23 cellular contexts compared by ENCODE assay signal in genomic region chr9:116133163-116133562, GRCh38. TPM values are rescaled to one million over a fixed set of nuclear protein-coding genes. Genes with fewer than 3 reads are reported as not detected.
A peak's percentile ranks its signal among the peaks of the same experiment; 100 is the strongest.
DNase-seq lines count a peak whose midpoint lies in the region; ATAC-seq, FAIRE-seq and TF ChIP-seq lines count a peak whose summit lies in the region.
"Had no signal": no experiment of that assay in that cellular context is flagged by ENCODE, and none has a peak within 500 bp of the region (broad histone marks: within the 10 kb centered on the region; RNA-seq: fewer than 3 reads in every experiment).

No MANE protein-coding gene starts in this region.

- H3K27ac Mint-ChIP-seq in CD14-positive monocyte, result peak overlapping the region in 1 of 7 donors; percentile 54
- H3K27ac Mint-ChIP-seq: CD8-positive, alpha-beta T cell had no signal

- no peaks in the 10 kb centered on the region for H4K20me1 ChIP-seq in GM12878 (ENCODE audit: control insufficient read depth, insufficient read depth)

- H3K4me3 ChIP-seq in GM12878, result no peak overlapping the region
- H3K4me3 ChIP-seq: A549, K562 had no signal

- no peaks in the 10 kb centered on the region for H3K36me3 ChIP-seq in GM12878 (ENCODE audit: control insufficient read depth in 2 of 2, insufficient read depth in 2 of 2, low read length in 1 of 2)
- H3K36me3 ChIP-seq: BE2C had no signal

- H3K27ac ChIP-seq in GM12878 (ENCODE audit: control insufficient read depth, insufficient read depth), result no peak overlapping the region
- H3K27ac ChIP-seq: A549, C4-2B had no signal

- no peaks in the 10 kb centered on the region for H3K79me2 ChIP-seq in GM12878 (ENCODE audit: control insufficient read depth, insufficient read depth, low read length)

- TF ChIP-seq POLR2A in H54 (IDR thresholded peaks at IDR 0.05; ENCODE audit: low read depth, low read length) (no peak), GM12878 (IDR thresholded peaks at IDR 0.05; ENCODE audit: low read depth, low read length) (no peak), GM12892 (IDR thresholded peaks at IDR 0.05; ENCODE audit: low read depth, low read length) (no peak)

- SMC1A ChIA-PET in GM12878 (lab: Charles Lee; ENCODE audit: uncharacterized antibody, unreplicated experiment), result no interaction called here

- no peaks in the 10 kb centered on the region for H3K4me1 Mint-ChIP-seq in CD14-positive monocyte

- no peaks in the 10 kb centered on the region for H3K9me3 ChIP-seq in GM12878 (replicated peaks; ENCODE audit: control insufficient read depth, insufficient read depth, low read length)
- H3K9me3 ChIP-seq: BE2C had no signal

- peaks cover 0 to 3% (median 0%) of the 10 kb centered on the region in 3 donors for H3K27me3 Mint-ChIP-seq in CD14-positive monocyte (ENCODE audit: low read depth in 3 of 3)

- CTCF ChIA-PET in GM12878 (lab: Yijun Ruan, JAX), result interaction anchor here (2.1 kb wide), 1 partner anchor 24 kb away, joined by 4 read pairs; no protein-coding TSS in a partner anchor

- peaks cover 0 to 6% (median 2%) of the 10 kb centered on the region in 7 donors for H3K9me3 Mint-ChIP-seq in CD14-positive monocyte

- H2AFZ ChIP-seq in GM12878 (ENCODE audit: control insufficient read depth, low read depth, low read length), result no peak overlapping the region

- in situ Hi-C loops in GM12878 (cut with MboI), result no loop called here

- TF ChIP-seq EP300 in GM12878 (IDR thresholded peaks at IDR 0.05; ENCODE audit: borderline replicate concordance in 1 of 2, control insufficient read depth in 1 of 2, low read depth in 2 of 2, low read length in 2 of 2), result no peak

- no peaks in the 10 kb centered on the region for H3K27me3 ChIP-seq in GM12878 (replicated peaks in 1 of 2; ENCODE audit: control insufficient read depth in 2 of 2, insufficient read depth in 2 of 2, low read length in 1 of 2)

- no peak for TF ChIP-seq RAD21 in GM12878 (IDR thresholded peaks at IDR 0.05; ENCODE audit: insufficient read depth, low read depth, low read length)

- intact Hi-C loops in GM12878 (cut with micrococcal nuclease; ENCODE audit: unreplicated experiment) (no loop called here), CD14-positive monocyte (cut with micrococcal nuclease) (no loop called here)

- no peak overlapping the region for H3K4me3 Mint-ChIP-seq in CD14-positive monocyte
- H3K4me3 Mint-ChIP-seq: CD8-positive, alpha-beta T cell had no signal

- BruUV-seq in GM12878 (replicated peaks; lab: Mats Ljungman, UMichigan), result no TSS peak

- POLR2A ChIA-PET in GM12878 (lab: Charles Lee), result no interaction called here

- TF ChIP-seq CTCF in GM12878 (IDR thresholded peaks at IDR 0.05 in 2 of 3, conservative IDR thresholded peaks at IDR 0.05 in 1 of 3; ENCODE audit: control insufficient read depth in 2 of 3, extremely low read depth in 1 of 3, insufficient read depth in 1 of 3, low read depth in 3 of 3, low read length in 3 of 3) (no peak), CD14-positive monocyte (IDR thresholded peaks at IDR 0.05) (no peak)

- no peaks in the 10 kb centered on the region for H3K36me3 Mint-ChIP-seq in CD14-positive monocyte
- H3K36me3 Mint-ChIP-seq: CD8-positive, alpha-beta T cell had no signal

- H3K4me1 ChIP-seq in GM12878 (ENCODE audit: control insufficient read depth, insufficient read depth, low read length), result no peaks in the 10 kb centered on the region
- H3K4me1 ChIP-seq: A549, BE2C had no signal

- ATAC-seq in GM18520 (IDR thresholded peaks at IDR 0.05; ENCODE audit: unreplicated experiment) (peak; percentile 49), HG03442 (IDR thresholded peaks at IDR 0.05; ENCODE audit: unreplicated experiment) (peak; percentile 77), GM12878 (peak; percentile 58)
- ATAC-seq: A549; CD8-positive, alpha-beta T cell; HCT116; K562 had no signal

- WGBS in GM12878 (ENCODE audit: insufficient coverage, insufficient replicate concordance, low lambda C conversion rate, missing lambda C conversion rate), result 0% methylated on average over 2 of the region's 2 CpGs

- FAIRE-seq in H54 (lab: Jason Lieb, UNC) (peak; percentile 11), GM12878 (lab: Jason Lieb, UNC) (no peak), GM12892 (lab: Jason Lieb, UNC) (no peak)
- FAIRE-seq: A549, D721Med, G401.6, GM19239, H1, K562 had no signal

- DNase-seq in H54 (ENCODE audit: insufficient read length, low spot score) (no peak), GM12878 (ENCODE audit: low read depth, low spot score) (no peak), GM12892 (ENCODE audit: insufficient read length) (no peak), HCEC 1CT (no peak), CD14-positive monocyte (ENCODE audit: low spot score) (no peak), NCI-H1048 (lab: John Stamatoyannopoulos, UW) (no peak)
- DNase-seq: BE2C; CD8-positive, alpha-beta T cell; COR-L47; DMS153; DMS79 treated with DMSO at 0.1 percent for 48 hours; EL; Kasumi-1 had no signal

- no peak overlapping the region for H3K9ac ChIP-seq in GM12878 (ENCODE audit: control insufficient read depth, insufficient read depth, low read length)

- RAD21 ChIA-PET in GM12878 (lab: Charles Lee; ENCODE audit: unreplicated experiment), result no interaction called here

- no peak overlapping the region for H3K4me2 ChIP-seq in GM12878 (ENCODE audit: control insufficient read depth, insufficient read depth)
- H3K4me2 ChIP-seq: A549 had no signal

TF ChIP-seq in GM12878, 131 proteins besides CTCF, POLR2A, EP300 and RAD21 (continues in another document):
- TF ChIP-seq ZBTB11 (CRISPR knock-in tag; IDR thresholded peaks at IDR 0.05), result no peak
- no peak for TF ChIP-seq CHD2 (IDR thresholded peaks at IDR 0.05; ENCODE audit: borderline replicate concordance, low read depth, low read length)
- TF ChIP-seq SPI1 (IDR thresholded peaks at IDR 0.05; ENCODE audit: borderline replicate concordance, insufficient read depth, low read depth, low read length), result no peak
- TF ChIP-seq E2F8 (IDR thresholded peaks at IDR 0.05; ENCODE audit: low read depth, partially characterized antibody), result no peak
- no peak for TF ChIP-seq TCF12 (IDR thresholded peaks at IDR 0.05; ENCODE audit: low read depth, low read length)
- no peak for TF ChIP-seq ZNF622 (IDR thresholded peaks at IDR 0.05)
- TF ChIP-seq NFXL1 (IDR thresholded peaks at IDR 0.05; ENCODE audit: borderline replicate concordance), result no peak

RNA-seq across cellular contexts. Expression of gene PAPPA, which starts 20.4 kb away (rescaled TPM):
- total RNA-seq in GM12878 (2013; cell fraction: nucleolus; rRNA removed), result 0.05 TPM in 1 of 2 replicates, not detected in the other
- total RNA-seq in GM12878 (2014; rRNA removed) (not detected in 2 replicates), GM12878 (2014; rRNA removed; fragmentation: Illumina TruSeq; extraction: Trizol) (not detected in 2 replicates), GM12878 (2021) (0.03 and 0.08 TPM in 2 replicates)
- polyA plus RNA-seq in GM12878 (2011; ENCODE audit: low read depth), result 0.03 TPM
- polyA plus RNA-seq in GM12878 (2011; rRNA removed) (not detected in 2 replicates), GM12878 (2014; fragmentation: Illumina TruSeq; extraction: Trizol) (0.01 TPM in 1 of 2 replicates, not detected in the other), GM12878 (2014; fragmentation: Nextera tagmentation; extraction: Ambion mirVana) (under 1 TPM; under 0.01 to 0.02 TPM), GM12878 (2014; rRNA removed) (not detected in 2 replicates), GM12878 (2016; fragmentation: Nextera tagmentation; extraction: Ambion mirVana) (under 1 TPM; 0.15 to 0.19 TPM), CD14-positive monocyte (not detected)
- not detected in 2 replicates for polyA plus RNA-seq in GM12878 (2011; cell fraction: cytosol; rRNA removed)
- not detected in 2 replicates for polyA plus RNA-seq in GM12878 (2011; cell fraction: nucleus; rRNA removed)
- 0.04 and 0.20 TPM in 2 replicates for polyA plus RNA-seq in GM12878 (2012)
- not detected in 2 replicates for polyA minus RNA-seq in GM12878 (2011; rRNA and poly(A)+ RNA removed)
- polyA minus RNA-seq in GM12878 (2011; cell fraction: cytosol; rRNA and poly(A)+ RNA removed), result not detected in 2 replicates
- not detected in 2 replicates for polyA minus RNA-seq in GM12878 (2011; cell fraction: nucleus; rRNA and poly(A)+ RNA removed)
- polyA plus RNA-seq in GM12892 (2012; ENCODE audit: missing spikeins), result 0.13 TPM
- total RNA-seq: CD8-positive, alpha-beta T cell had no signal
